ENCODE assay signal across 11 cellular contexts in the genomic region with DNA sequence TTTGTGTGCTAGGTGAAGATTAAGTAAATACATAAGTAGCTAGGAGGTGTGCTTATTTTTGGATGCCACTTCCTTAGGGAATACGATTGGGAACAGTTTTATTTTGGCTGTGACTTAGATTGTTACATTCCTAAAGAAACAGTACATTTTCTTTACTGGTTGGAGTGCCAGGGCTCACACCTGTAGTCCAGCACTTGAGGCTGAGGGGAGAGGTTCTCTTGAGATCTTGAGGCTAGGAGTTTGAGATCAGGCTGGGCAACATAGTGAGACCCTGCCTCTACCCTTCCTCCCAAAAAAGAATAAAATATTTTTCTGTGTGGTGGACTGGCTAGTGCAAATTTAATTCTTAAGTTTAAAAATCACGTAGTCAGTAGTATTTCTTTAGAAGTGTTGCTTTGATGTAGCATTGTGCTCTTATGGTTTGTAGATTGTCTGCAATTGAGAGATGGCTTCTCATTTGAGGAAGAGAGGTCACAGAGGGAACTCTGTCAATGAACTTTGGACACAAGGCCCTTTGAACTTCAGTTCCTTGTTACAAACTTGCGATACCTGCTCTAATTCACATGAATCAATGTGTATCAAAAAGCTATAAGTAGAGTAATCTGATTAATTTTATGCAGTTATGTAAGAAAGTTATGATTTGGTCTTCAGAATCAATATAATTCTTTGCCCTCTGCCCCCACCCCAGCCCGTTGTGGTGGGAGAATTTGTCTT. TPM values are rescaled to one million over a fixed set of nuclear protein-coding genes. Genes with fewer than 3 reads are reported as not detected.
DNase-seq lines count a peak whose midpoint lies in the region; ATAC-seq and TF ChIP-seq lines count a peak whose summit lies in the region.
"Had no signal": no experiment of that assay in that cellular context is flagged by ENCODE, and none has a peak within 500 bp of the region (broad histone marks: within the 10 kb centered on the region; RNA-seq: fewer than 3 reads in every experiment).

No MANE protein-coding gene starts in this region.

- DNase-seq in left ventricle myocardium inferior (no peak), Right ventricle myocardium inferior (ENCODE audit: missing footprints) (no peak), right lobe of liver (peak in 1 of 3 donors; percentile 43), upper lobe of right lung (no peak), NCI-H1105 treated with DMSO at 0.1 percent for 48 hours (lab: John Stamatoyannopoulos, UW) (no peak)
- no peak for DNase-seq in activated naive CD8-positive, alpha-beta T cell treated with anti-CD3 and anti-CD28 coated beads, Interleukin-2, amount 50 U/mL, for 24 hours
- no peak for DNase-seq in stimulated activated naive CD4-positive, alpha-beta T cell (lab: John Stamatoyannopoulos, UW)
- DNase-seq: COR-L47, NCI-H1436 treated with DMSO at 0.1 percent for 48 hours, Right ventricle myocardium superior had no signal

- H3K4me3 ChIP-seq in left ventricle myocardium inferior (peak overlapping the region; percentile 31), right lobe of liver (no peak overlapping the region), upper lobe of right lung (no peak overlapping the region)

- H3K4me1 ChIP-seq in left ventricle myocardium inferior (peaks cover 100% of the 10 kb centered on the region), right lobe of liver (peaks cover 2 to 91% (median 30%) of the 10 kb centered on the region in 4 donors), upper lobe of right lung (peaks cover 99% of the 10 kb centered on the region)

- H3K9me3 Mint-ChIP-seq in activated naive CD8-positive, alpha-beta T cell treated with anti-CD3 and anti-CD28 coated beads, Interleukin-2, amount 50 U/mL, for 24 hours = no peaks in the 10 kb centered on the region

- peak overlapping the region; percentile 70 for H3K4me3 Mint-ChIP-seq in activated naive CD8-positive, alpha-beta T cell treated with anti-CD3 and anti-CD28 coated beads, Interleukin-2, amount 50 U/mL, for 24 hours

- H3K36me3 ChIP-seq in left ventricle myocardium inferior = peaks cover 32% of the 10 kb centered on the region
- H3K36me3 ChIP-seq in right lobe of liver = peaks cover 7 to 44% (median 9%) of the 10 kb centered on the region in 4 donors
- peaks cover 52% of the 10 kb centered on the region for H3K36me3 ChIP-seq in upper lobe of right lung

- ATAC-seq in Right ventricle myocardium inferior (no peak), right lobe of liver (peak; percentile 47 to 71 (median 60)), upper lobe of right lung (no peak), HG03196 (IDR thresholded peaks at IDR 0.05; ENCODE audit: unreplicated experiment) (no peak)
- no peak for ATAC-seq in activated naive CD8-positive, alpha-beta T cell treated with anti-CD3 and anti-CD28 coated beads, Interleukin-2, amount 50 U/mL, for 24 hours

- TF ChIP-seq POLR2A in right lobe of liver (IDR thresholded peaks at IDR 0.05) = no peak

- peak overlapping the region; percentile 90 for H3K27ac Mint-ChIP-seq in activated naive CD8-positive, alpha-beta T cell treated with anti-CD3 and anti-CD28 coated beads, Interleukin-2, amount 50 U/mL, for 24 hours

- H3K27me3 ChIP-seq in left ventricle myocardium inferior (ENCODE audit: low read depth) (no peaks in the 10 kb centered on the region), right lobe of liver (no peaks in the 10 kb centered on the region), upper lobe of right lung (no peaks in the 10 kb centered on the region)

- no peaks in the 10 kb centered on the region for H3K27me3 Mint-ChIP-seq in activated naive CD8-positive, alpha-beta T cell treated with anti-CD3 and anti-CD28 coated beads, Interleukin-2, amount 50 U/mL, for 24 hours

- peaks cover 85% of the 10 kb centered on the region for H3K36me3 Mint-ChIP-seq in activated naive CD8-positive, alpha-beta T cell treated with anti-CD3 and anti-CD28 coated beads, Interleukin-2, amount 50 U/mL, for 24 hours (ENCODE audit: low read depth)

- 15% methylated on average over 4 of the region's 4 CpGs for WGBS in right lobe of liver (ENCODE audit: insufficient coverage, low coverage, low lambda C conversion rate, missing lambda C conversion rate)

- peaks cover 94% of the 10 kb centered on the region for H3K4me1 Mint-ChIP-seq in activated naive CD8-positive, alpha-beta T cell treated with anti-CD3 and anti-CD28 coated beads, Interleukin-2, amount 50 U/mL, for 24 hours

- H3K27ac ChIP-seq in left ventricle myocardium inferior (replicated peaks) (peak overlapping the region; percentile 55), right lobe of liver (peak overlapping the region in 1 of 3 donors; percentile 58), upper lobe of right lung (peak overlapping the region; percentile 48)

- H3K9me3 ChIP-seq in left ventricle myocardium inferior (replicated peaks) = no peaks in the 10 kb centered on the region
- no peaks in the 10 kb centered on the region for H3K9me3 ChIP-seq in right lobe of liver
- no peaks in the 10 kb centered on the region for H3K9me3 ChIP-seq in upper lobe of right lung

- intact Hi-C loops in left ventricle myocardium inferior (cut with micrococcal nuclease) = loop anchor here (10.0 kb wide), 1 partner anchor 144 kb away; no protein-coding TSS in a partner anchor
- intact Hi-C loops in Right ventricle myocardium inferior (cut with DNase I) = no loop called here
- intact Hi-C loops in right lobe of liver (cut with DNase I) = no loop called here
- intact Hi-C loops in upper lobe of right lung (cut with DNase I) = no loop called here

- TF ChIP-seq CTCF in left ventricle myocardium inferior (IDR thresholded peaks at IDR 0.05; ENCODE audit: borderline replicate concordance) = no peak
- TF ChIP-seq CTCF in right lobe of liver (IDR thresholded peaks at IDR 0.05) = no peak
- no peak for TF ChIP-seq CTCF in upper lobe of right lung (IDR thresholded peaks at IDR 0.05)

RNA-seq across cellular contexts. Expression of gene HAPSTR1, which starts 7.1 kb away (rescaled TPM):
- total RNA-seq in left ventricle myocardium inferior = 52.3 TPM
- 52.5 TPM for total RNA-seq in Right ventricle myocardium inferior
- 10 to 100 TPM; 23.6 to 34.8 (median 28.3) TPM for total RNA-seq in right lobe of liver
- total RNA-seq in upper lobe of right lung = 49.7 TPM

Comparison
In these comparisons a context has a peak if more than half of its experiments do, and no peak if none do; other contexts are left out.
1. ATAC-seq: peak in right lobe of liver (4 of 4); none in Right ventricle myocardium inferior (single experiment), activated naive CD8-positive, alpha-beta T cell treated with anti-CD3 and anti-CD28 coated beads, Interleukin-2, amount 50 U/mL, for 24 hours (single experiment), upper lobe of right lung (single experiment) and HG03196 (single experiment).